ENCODE assay signal across 10 cellular contexts in genomic region chr20:52031574-52032303, GRCh38.
A peak's percentile ranks its signal among the peaks of the same experiment; 100 is the strongest.
DNase-seq lines count a peak whose midpoint lies in the region; ATAC-seq and TF ChIP-seq lines count a peak whose summit lies in the region.
"Had no signal": no experiment of that assay in that cellular context is flagged by ENCODE, and none has a peak within 500 bp of the region (broad histone marks: within the 10 kb centered on the region; RNA-seq: fewer than 3 reads in every experiment).

No MANE protein-coding gene starts in this region.

- H3K4me1 Mint-ChIP-seq in neural crest cell (peaks cover 22% of the 10 kb centered on the region), Calu3 (ENCODE audit: low read depth, unreplicated experiment) (no peaks in the 10 kb centered on the region)

- H3K4me2 ChIP-seq in DND-41 (ENCODE audit: insufficient read depth, low read length), result no peak overlapping the region
- no peak overlapping the region for H3K4me2 ChIP-seq in OCI-LY7 (ENCODE audit: low read length)

- POLR2A ChIA-PET in OCI-LY7 (lab: Charles Lee), result no interaction called here

- no peak overlapping the region for H3K9ac ChIP-seq in DND-41 (ENCODE audit: low read depth, low read length)

- H3K79me2 ChIP-seq in DND-41 (ENCODE audit: insufficient read depth, low read length) (no peaks in the 10 kb centered on the region), OCI-LY7 (ENCODE audit: insufficient read depth, low read depth, low read length) (no peaks in the 10 kb centered on the region)

- peaks cover 17% of the 10 kb centered on the region for H3K4me1 ChIP-seq in DND-41 (ENCODE audit: insufficient read depth, low read length)
- no peaks in the 10 kb centered on the region for H3K4me1 ChIP-seq in OCI-LY7 (ENCODE audit: insufficient read depth, low read length, poor library complexity, severe bottlenecking)

- BruUV-seq in OCI-LY7 (replicated peaks; lab: Mats Ljungman, UMichigan) (no TSS peak), Calu3 (replicated peaks; lab: Mats Ljungman, UMichigan) (no TSS peak)

- no peaks in the 10 kb centered on the region for H3K36me3 Mint-ChIP-seq in neural crest cell (ENCODE audit: low read depth)
- H3K36me3 Mint-ChIP-seq in Calu3 (ENCODE audit: insufficient read depth, unreplicated experiment), result no peaks in the 10 kb centered on the region

- intact Hi-C loops in OCI-LY7 (cut with micrococcal nuclease; ENCODE audit: unreplicated experiment) (no loop called here), Calu3 (cut with micrococcal nuclease; ENCODE audit: unreplicated experiment) (no loop called here)

- H3K4me3 ChIP-seq in DND-41 (ENCODE audit: low read depth in 1 of 2, low read length in 2 of 2), result no peak overlapping the region
- H3K4me3 ChIP-seq in OCI-LY7 (ENCODE audit: low read depth, low read length, poor library complexity, severe bottlenecking), result no peak overlapping the region
- H3K4me3 ChIP-seq: esophagus muscularis mucosa had no signal

- no peak overlapping the region for H3K4me3 Mint-ChIP-seq in neural crest cell
- H3K4me3 Mint-ChIP-seq in Calu3 (ENCODE audit: low read depth, unreplicated experiment), result no peak overlapping the region

- no peaks in the 10 kb centered on the region for H3K9me3 Mint-ChIP-seq in neural crest cell
- no peaks in the 10 kb centered on the region for H3K9me3 Mint-ChIP-seq in Calu3 (ENCODE audit: low read depth, unreplicated experiment)

- CTCF ChIA-PET in OCI-LY7 (lab: Charles Lee; ENCODE audit: unreplicated experiment) (no interaction called here), Calu3 (lab: Charles Lee) (interaction anchor here (0.5 to 1.2 kb wide), 2 partner anchors 16 to 250 kb away, joined by 4 read pairs; no protein-coding TSS in a partner anchor)

- H3K27ac ChIP-seq in DND-41 (ENCODE audit: low read length) (peak overlapping the region; percentile 13; the same call in 1 of the 2 replicates), OCI-LY7 (ENCODE audit: low read depth, low read length, poor library complexity, severe bottlenecking) (no peak overlapping the region)
- H3K27ac ChIP-seq: esophagus muscularis mucosa had no signal

- H3K9me3 ChIP-seq in DND-41 (ENCODE audit: insufficient read depth, low read length, severe bottlenecking), result no peaks in the 10 kb centered on the region
- H3K9me3 ChIP-seq in OCI-LY7 (ENCODE audit: low read length), result no peaks in the 10 kb centered on the region
- H3K9me3 ChIP-seq: esophagus muscularis mucosa had no signal

- H3K27me3 Mint-ChIP-seq in neural crest cell (ENCODE audit: low read depth) (no peaks in the 10 kb centered on the region), Calu3 (ENCODE audit: unreplicated experiment) (no peaks in the 10 kb centered on the region)

- H2AFZ ChIP-seq in DND-41 (ENCODE audit: low read depth, low read length), result no peak overlapping the region
- peak overlapping the region; percentile 17; the same call in 1 of the 2 replicates for H2AFZ ChIP-seq in OCI-LY7 (ENCODE audit: low read length)

- H3K27ac Mint-ChIP-seq in neural crest cell (ENCODE audit: unreplicated experiment), result peak overlapping the region; percentile 83
- no peak overlapping the region for H3K27ac Mint-ChIP-seq in Calu3 (ENCODE audit: unreplicated experiment)

- H3K27me3 ChIP-seq in DND-41 (ENCODE audit: insufficient read depth, low read length, poor library complexity), result no peaks in the 10 kb centered on the region
- H3K27me3 ChIP-seq: esophagus muscularis mucosa had no signal

- no peaks in the 10 kb centered on the region for H4K20me1 ChIP-seq in DND-41 (ENCODE audit: insufficient read depth, low read length)
- H4K20me1 ChIP-seq in OCI-LY7 (ENCODE audit: insufficient read depth, low read length), result no peaks in the 10 kb centered on the region

- no peak for DNase-seq in DND-41
- DNase-seq in OCI-LY7 (ENCODE audit: low spot score), result no peak
- peak; percentile 42 to 97 for DNase-seq in dermis microvascular lymphatic vessel endothelial cell (ENCODE audit: low read depth in 2 of 2)
- no peak for DNase-seq in neural crest cell (ENCODE audit: low read depth, low spot score)
- DNase-seq in Calu3, result no peak
- no peak for DNase-seq in NCI-H2171 treated with DMSO at 0.1 percent for 48 hours (lab: John Stamatoyannopoulos, UW)
- no peak for DNase-seq in inferior parietal cortex (ENCODE audit: extremely low spot score)
- DNase-seq: stimulated activated CD4-positive, alpha-beta T cell treated with anti-CD3 and anti-CD28 coated beads, Interleukin-2, amount 100 ng/mL, for 48 hours had no signal

- TF ChIP-seq CTCF in DND-41 (IDR thresholded peaks at IDR 0.05; ENCODE audit: borderline replicate concordance, extremely low read depth, low read length, poor library complexity, severe bottlenecking), result no peak
- no peak for TF ChIP-seq CTCF in OCI-LY7 (conservative IDR thresholded peaks at IDR 0.05; ENCODE audit: low read length)
- no peak for TF ChIP-seq CTCF in neural crest cell (conservative IDR thresholded peaks at IDR 0.05)
- no peak for TF ChIP-seq CTCF in Calu3 (IDR thresholded peaks at IDR 0.05; ENCODE audit: unreplicated experiment)

- H3K36me3 ChIP-seq in DND-41 (ENCODE audit: insufficient read depth, low read length) (no peaks in the 10 kb centered on the region), OCI-LY7 (ENCODE audit: insufficient read depth, low read length) (no peaks in the 10 kb centered on the region)
- H3K36me3 ChIP-seq: esophagus muscularis mucosa had no signal

- ATAC-seq in DND-41 (ENCODE audit: insufficient read depth, low read depth), result peak; percentile 61
- no peak for ATAC-seq in activated CD4-positive, CD25-positive, alpha-beta regulatory T cell treated with anti-CD3 and anti-CD28 coated beads, Interleukin-2, amount 50 U/mL, for 24 hours

- no peaks in the 10 kb centered on the region for H3K9me2 ChIP-seq in OCI-LY7 (ENCODE audit: insufficient read depth, low read length)

Comparison
In these comparisons a context has a peak if more than half of its experiments do, and no peak if none do; other contexts are left out.
1. DNase-seq: peak in dermis microvascular lymphatic vessel endothelial cell (2 of 2); none in DND-41 (single experiment), OCI-LY7 (single experiment), neural crest cell (single experiment), Calu3 (single experiment), NCI-H2171 treated with DMSO at 0.1 percent for 48 hours (single experiment) and inferior parietal cortex (single experiment).